1 cellular context compared by ENCODE assay signal in the genomic region with DNA sequence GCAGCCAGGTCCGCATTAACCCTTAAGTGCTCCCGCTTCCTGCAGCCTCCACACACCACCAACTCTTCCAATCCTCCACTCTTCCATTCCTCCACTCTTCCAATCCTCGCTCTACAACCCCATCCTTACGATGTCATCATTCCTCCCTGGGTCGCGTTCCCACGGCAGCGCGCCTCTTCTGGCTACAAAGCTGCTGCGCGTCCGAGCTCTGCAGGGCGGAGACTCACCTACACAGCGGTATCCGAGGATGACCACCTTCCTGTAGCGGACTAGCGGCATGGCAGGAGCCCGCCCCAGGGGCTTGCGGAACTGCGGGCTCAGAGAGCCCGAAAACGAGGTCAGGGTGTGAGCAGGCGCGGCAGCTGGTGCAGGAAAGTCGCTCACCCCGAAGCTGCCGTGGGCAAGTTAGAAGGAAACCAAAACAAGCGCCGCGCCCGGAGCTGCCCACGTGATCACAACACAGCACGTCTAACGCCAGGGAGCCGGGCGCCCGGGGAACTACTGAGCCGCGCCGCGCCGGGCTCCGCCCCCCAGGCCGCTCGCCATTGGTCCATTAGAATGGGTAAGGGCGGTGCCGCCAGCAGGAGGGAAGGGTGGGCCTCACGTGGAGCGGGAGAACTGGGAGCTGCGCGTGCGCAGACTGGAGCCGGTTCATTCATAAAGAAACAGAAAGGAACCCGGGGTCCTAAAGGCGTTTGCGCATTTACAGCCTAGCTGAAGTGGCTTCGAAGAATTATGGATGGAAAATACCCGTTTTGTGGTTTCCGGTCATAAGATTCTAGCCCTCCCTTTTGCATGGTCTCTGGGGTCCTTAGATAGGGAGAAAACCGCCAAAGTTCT.
TF ChIP-seq lines count a peak whose summit lies in the region.

A gene with protein sequence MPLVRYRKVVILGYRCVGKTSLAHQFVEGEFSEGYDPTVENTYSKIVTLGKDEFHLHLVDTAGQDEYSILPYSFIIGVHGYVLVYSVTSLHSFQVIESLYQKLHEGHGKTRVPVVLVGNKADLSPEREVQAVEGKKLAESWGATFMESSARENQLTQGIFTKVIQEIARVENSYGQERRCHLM (minus strand): TSS at position 473 of the 840 bp plus-strand sequence. CDS start 194 bp downstream, at position 279.

TF ChIP-seq in HepG2, 621 proteins besides CTCF, POLR2A, EP300 and RAD21 (continued from another document and continues in another):
- TF ChIP-seq, protein P1, sequence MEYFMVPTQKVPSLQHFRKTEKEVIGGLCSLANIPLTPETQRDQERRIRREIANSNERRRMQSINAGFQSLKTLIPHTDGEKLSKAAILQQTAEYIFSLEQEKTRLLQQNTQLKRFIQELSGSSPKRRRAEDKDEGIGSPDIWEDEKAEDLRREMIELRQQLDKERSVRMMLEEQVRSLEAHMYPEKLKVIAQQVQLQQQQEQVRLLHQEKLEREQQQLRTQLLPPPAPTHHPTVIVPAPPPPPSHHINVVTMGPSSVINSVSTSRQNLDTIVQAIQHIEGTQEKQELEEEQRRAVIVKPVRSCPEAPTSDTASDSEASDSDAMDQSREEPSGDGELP (IDR thresholded peaks at IDR 0.05; ENCODE audit: borderline replicate concordance, low read depth) = peak; percentile 51; the same call in 1 of the 2 replicates
- no peak for TF ChIP-seq ZNF577 (CRISPR knock-in tag; IDR thresholded peaks at IDR 0.05; ENCODE audit: borderline replicate concordance, low read depth)
- TF ChIP-seq FOXK2 (IDR thresholded peaks at IDR 0.05) = peak; percentile 81; the same call in 1 of the 2 replicates
- TF ChIP-seq KLF15 (CRISPR knock-in tag; IDR thresholded peaks at IDR 0.05; ENCODE audit: borderline replicate concordance) = no peak; the same call in 1 of the 2 replicates
- 0 out of 2 replicates have a peak, but pooled peaks have one; percentile 15 for TF ChIP-seq ZBTB38 (CRISPR knock-in tag; IDR thresholded peaks at IDR 0.05)
- TF ChIP-seq, protein P2, sequence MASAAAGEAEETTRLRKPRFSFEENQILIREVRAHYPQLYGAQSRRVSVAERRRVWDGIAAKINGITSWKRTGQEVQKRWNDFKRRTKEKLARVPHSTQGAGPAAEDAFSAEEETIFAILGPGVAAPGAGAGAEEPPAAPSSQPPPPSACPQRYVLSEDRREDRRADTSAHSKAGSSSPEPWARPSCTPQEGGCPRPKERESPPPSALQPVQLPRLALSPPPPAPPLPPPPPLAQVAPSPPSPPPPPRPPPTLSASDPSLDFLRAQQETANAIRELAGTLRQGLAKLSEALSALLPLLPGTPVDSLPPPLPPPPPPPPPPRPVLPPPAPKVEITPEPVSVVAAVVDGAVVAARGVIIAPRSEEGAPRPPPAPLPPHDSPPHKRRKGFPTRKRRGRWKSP (CRISPR knock-in tag; IDR thresholded peaks at IDR 0.05) = peak; percentile 94
- no peak for TF ChIP-seq ZNF556 (CRISPR knock-in tag; IDR thresholded peaks at IDR 0.05; ENCODE audit: borderline replicate concordance)
- peak; percentile 79 for TF ChIP-seq ZSCAN20 (CRISPR knock-in tag; IDR thresholded peaks at IDR 0.05; ENCODE audit: borderline replicate concordance)
- TF ChIP-seq, protein P3, sequence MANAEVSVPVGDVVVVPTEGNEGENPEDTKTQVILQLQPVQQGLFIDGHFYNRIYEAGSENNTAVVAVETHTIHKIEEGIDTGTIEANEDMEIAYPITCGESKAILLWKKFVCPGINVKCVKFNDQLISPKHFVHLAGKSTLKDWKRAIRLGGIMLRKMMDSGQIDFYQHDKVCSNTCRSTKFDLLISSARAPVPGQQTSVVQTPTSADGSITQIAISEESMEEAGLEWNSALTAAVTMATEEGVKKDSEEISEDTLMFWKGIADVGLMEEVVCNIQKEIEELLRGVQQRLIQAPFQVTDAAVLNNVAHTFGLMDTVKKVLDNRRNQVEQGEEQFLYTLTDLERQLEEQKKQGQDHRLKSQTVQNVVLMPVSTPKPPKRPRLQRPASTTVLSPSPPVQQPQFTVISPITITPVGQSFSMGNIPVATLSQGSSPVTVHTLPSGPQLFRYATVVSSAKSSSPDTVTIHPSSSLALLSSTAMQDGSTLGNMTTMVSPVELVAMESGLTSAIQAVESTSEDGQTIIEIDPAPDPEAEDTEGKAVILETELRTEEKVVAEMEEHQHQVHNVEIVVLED (CRISPR knock-in tag; IDR thresholded peaks at IDR 0.05; ENCODE audit: borderline replicate concordance) = peak; percentile 82; the same call in 1 of the 2 replicates
- no peak for TF ChIP-seq ZNF343 (CRISPR knock-in tag; IDR thresholded peaks at IDR 0.05)
- TF ChIP-seq ZNF629 (CRISPR knock-in tag; conservative IDR thresholded peaks at IDR 0.05) = no peak
- peak; percentile 88 for TF ChIP-seq RAD51 (IDR thresholded peaks at IDR 0.05; ENCODE audit: borderline replicate concordance)
- TF ChIP-seq ZNF564 (CRISPR knock-in tag; IDR thresholded peaks at IDR 0.05) = peak; percentile 62; the same call in 1 of the 2 replicates
- TF ChIP-seq ARHGAP35 (CRISPR knock-in tag; IDR thresholded peaks at IDR 0.05; ENCODE audit: borderline replicate concordance) = peak; percentile 28; the same call in 1 of the 2 replicates
- no peak; the same call in 1 of the 2 replicates for TF ChIP-seq CREB1 (IDR thresholded peaks at IDR 0.05)
- TF ChIP-seq CREB1 (CRISPR knock-in tag; IDR thresholded peaks at IDR 0.05) = peak; percentile 53
- TF ChIP-seq, protein P4, sequence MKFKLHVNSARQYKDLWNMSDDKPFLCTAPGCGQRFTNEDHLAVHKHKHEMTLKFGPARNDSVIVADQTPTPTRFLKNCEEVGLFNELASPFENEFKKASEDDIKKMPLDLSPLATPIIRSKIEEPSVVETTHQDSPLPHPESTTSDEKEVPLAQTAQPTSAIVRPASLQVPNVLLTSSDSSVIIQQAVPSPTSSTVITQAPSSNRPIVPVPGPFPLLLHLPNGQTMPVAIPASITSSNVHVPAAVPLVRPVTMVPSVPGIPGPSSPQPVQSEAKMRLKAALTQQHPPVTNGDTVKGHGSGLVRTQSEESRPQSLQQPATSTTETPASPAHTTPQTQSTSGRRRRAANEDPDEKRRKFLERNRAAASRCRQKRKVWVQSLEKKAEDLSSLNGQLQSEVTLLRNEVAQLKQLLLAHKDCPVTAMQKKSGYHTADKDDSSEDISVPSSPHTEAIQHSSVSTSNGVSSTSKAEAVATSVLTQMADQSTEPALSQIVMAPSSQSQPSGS (CRISPR knock-in tag; IDR thresholded peaks at IDR 0.05) = peak; percentile 40; the same call in 1 of the 2 replicates
- TF ChIP-seq DPF2 (CRISPR knock-in tag; IDR thresholded peaks at IDR 0.05; ENCODE audit: borderline replicate concordance, low read depth) = no peak
- peak; percentile 70 for TF ChIP-seq SIN3A (IDR thresholded peaks at IDR 0.05; ENCODE audit: borderline replicate concordance, low read depth, low read length)
- no peak for TF ChIP-seq ZNF234 (CRISPR knock-in tag; conservative IDR thresholded peaks at IDR 0.05)
- peak; percentile 89 for TF ChIP-seq ATF7-NPFF (CRISPR knock-in tag; IDR thresholded peaks at IDR 0.05; ENCODE audit: low read depth)
- TF ChIP-seq ZNF777 (CRISPR knock-in tag; IDR thresholded peaks at IDR 0.05) = peak; percentile 74
- TF ChIP-seq MAZ (IDR thresholded peaks at IDR 0.05; ENCODE audit: borderline replicate concordance, low read depth, low read length) = peak; percentile 40; the same call in 1 of the 2 replicates
- peak; percentile 10; the same call in 1 of the 2 replicates for TF ChIP-seq MAZ (CRISPR knock-in tag; IDR thresholded peaks at IDR 0.05; ENCODE audit: low read depth)
- TF ChIP-seq ZNF749 (CRISPR knock-in tag; IDR thresholded peaks at IDR 0.05; ENCODE audit: borderline replicate concordance) = peak; percentile 78; the same call in 1 of the 2 replicates
- TF ChIP-seq, protein P5, sequence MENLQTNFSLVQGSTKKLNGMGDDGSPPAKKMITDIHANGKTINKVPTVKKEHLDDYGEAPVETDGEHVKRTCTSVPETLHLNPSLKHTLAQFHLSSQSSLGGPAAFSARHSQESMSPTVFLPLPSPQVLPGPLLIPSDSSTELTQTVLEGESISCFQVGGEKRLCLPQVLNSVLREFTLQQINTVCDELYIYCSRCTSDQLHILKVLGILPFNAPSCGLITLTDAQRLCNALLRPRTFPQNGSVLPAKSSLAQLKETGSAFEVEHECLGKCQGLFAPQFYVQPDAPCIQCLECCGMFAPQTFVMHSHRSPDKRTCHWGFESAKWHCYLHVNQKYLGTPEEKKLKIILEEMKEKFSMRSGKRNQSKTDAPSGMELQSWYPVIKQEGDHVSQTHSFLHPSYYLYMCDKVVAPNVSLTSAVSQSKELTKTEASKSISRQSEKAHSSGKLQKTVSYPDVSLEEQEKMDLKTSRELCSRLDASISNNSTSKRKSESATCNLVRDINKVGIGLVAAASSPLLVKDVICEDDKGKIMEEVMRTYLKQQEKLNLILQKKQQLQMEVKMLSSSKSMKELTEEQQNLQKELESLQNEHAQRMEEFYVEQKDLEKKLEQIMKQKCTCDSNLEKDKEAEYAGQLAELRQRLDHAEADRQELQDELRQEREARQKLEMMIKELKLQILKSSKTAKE (CRISPR knock-in tag; IDR thresholded peaks at IDR 0.05; ENCODE audit: borderline replicate concordance) = no peak
- no peak for TF ChIP-seq ATRX (CRISPR knock-in tag; IDR thresholded peaks at IDR 0.05; ENCODE audit: borderline replicate concordance)
- no peak for TF ChIP-seq ZNF382 (CRISPR knock-in tag; IDR thresholded peaks at IDR 0.05; ENCODE audit: borderline replicate concordance)
- TF ChIP-seq PHF21A (CRISPR knock-in tag; IDR thresholded peaks at IDR 0.05) = peak; percentile 77
- TF ChIP-seq ZNF160 (CRISPR knock-in tag; IDR thresholded peaks at IDR 0.05) = 0 out of 2 replicates have a peak, but pooled peaks have one; percentile 27
- TF ChIP-seq AHR (CRISPR knock-in tag; IDR thresholded peaks at IDR 0.05) = peak; percentile 32; the same call in 1 of the 2 replicates
- TF ChIP-seq, protein P6, sequence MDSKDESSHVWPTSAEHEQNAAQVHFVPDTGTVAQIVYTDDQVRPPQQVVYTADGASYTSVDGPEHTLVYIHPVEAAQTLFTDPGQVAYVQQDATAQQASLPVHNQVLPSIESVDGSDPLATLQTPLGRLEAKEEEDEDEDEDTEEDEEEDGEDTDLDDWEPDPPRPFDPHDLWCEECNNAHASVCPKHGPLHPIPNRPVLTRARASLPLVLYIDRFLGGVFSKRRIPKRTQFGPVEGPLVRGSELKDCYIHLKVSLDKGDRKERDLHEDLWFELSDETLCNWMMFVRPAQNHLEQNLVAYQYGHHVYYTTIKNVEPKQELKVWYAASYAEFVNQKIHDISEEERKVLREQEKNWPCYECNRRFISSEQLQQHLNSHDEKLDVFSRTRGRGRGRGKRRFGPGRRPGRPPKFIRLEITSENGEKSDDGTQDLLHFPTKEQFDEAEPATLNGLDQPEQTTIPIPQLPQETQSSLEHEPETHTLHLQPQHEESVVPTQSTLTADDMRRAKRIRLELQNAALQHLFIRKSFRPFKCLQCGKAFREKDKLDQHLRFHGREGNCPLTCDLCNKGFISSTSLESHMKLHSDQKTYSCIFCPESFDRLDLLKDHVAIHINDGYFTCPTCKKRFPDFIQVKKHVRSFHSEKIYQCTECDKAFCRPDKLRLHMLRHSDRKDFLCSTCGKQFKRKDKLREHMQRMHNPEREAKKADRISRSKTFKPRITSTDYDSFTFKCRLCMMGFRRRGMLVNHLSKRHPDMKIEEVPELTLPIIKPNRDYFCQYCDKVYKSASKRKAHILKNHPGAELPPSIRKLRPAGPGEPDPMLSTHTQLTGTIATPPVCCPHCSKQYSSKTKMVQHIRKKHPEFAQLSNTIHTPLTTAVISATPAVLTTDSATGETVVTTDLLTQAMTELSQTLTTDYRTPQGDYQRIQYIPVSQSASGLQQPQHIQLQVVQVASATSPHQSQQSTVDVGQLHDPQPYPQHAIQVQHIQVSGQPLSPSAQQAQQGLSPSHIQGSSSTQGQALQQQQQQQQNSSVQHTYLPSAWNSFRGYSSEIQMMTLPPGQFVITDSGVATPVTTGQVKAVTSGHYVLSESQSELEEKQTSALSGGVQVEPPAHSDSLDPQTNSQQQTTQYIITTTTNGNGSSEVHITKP (CRISPR knock-in tag; IDR thresholded peaks at IDR 0.05; ENCODE audit: low read depth) = no peak
- TF ChIP-seq FOXM1 (CRISPR knock-in tag; IDR thresholded peaks at IDR 0.05) = 0 out of 2 replicates have a peak, but pooled peaks have one; percentile 17
- TF ChIP-seq NRL (CRISPR knock-in tag; IDR thresholded peaks at IDR 0.05; ENCODE audit: borderline replicate concordance) = peak; percentile 85; the same call in 1 of the 2 replicates
- peak; percentile 61 for TF ChIP-seq SALL1 (CRISPR knock-in tag; IDR thresholded peaks at IDR 0.05)
- peak; percentile 89 for TF ChIP-seq ARNT2 (CRISPR knock-in tag; IDR thresholded peaks at IDR 0.05; ENCODE audit: low read depth)
- 0 out of 2 replicates have a peak, but pooled peaks have one; percentile 45 for TF ChIP-seq ZNF510 (CRISPR knock-in tag; IDR thresholded peaks at IDR 0.05; ENCODE audit: low read depth)
- TF ChIP-seq ZNF891 (CRISPR knock-in tag; IDR thresholded peaks at IDR 0.05) = peak; percentile 95; the same call in 1 of the 2 replicates
- peak; percentile 12; the same call in 1 of the 2 replicates for TF ChIP-seq JUNB (CRISPR knock-in tag; IDR thresholded peaks at IDR 0.05; ENCODE audit: borderline replicate concordance)
- TF ChIP-seq SNAPC2 (CRISPR knock-in tag; IDR thresholded peaks at IDR 0.05) = peak; percentile 82; the same call in 1 of the 2 replicates
- no peak for TF ChIP-seq JUND (CRISPR knock-in tag; IDR thresholded peaks at IDR 0.05)
- no peak for TF ChIP-seq EEA1 (CRISPR knock-in tag; IDR thresholded peaks at IDR 0.05; ENCODE audit: borderline replicate concordance)
- TF ChIP-seq, protein P7, sequence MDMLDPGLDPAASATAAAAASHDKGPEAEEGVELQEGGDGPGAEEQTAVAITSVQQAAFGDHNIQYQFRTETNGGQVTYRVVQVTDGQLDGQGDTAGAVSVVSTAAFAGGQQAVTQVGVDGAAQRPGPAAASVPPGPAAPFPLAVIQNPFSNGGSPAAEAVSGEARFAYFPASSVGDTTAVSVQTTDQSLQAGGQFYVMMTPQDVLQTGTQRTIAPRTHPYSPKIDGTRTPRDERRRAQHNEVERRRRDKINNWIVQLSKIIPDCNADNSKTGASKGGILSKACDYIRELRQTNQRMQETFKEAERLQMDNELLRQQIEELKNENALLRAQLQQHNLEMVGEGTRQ (IDR thresholded peaks at IDR 0.05; ENCODE audit: low read depth, low read length) = peak; percentile 88
- TF ChIP-seq, protein P7 (CRISPR knock-in tag; IDR thresholded peaks at IDR 0.05; ENCODE audit: borderline replicate concordance) = peak; percentile 98; the same call in 1 of the 2 replicates
- 0 out of 2 replicates have a peak, but pooled peaks have one; percentile 29 for TF ChIP-seq HOXD1 (CRISPR knock-in tag; IDR thresholded peaks at IDR 0.05)
- TF ChIP-seq ZNF766 (CRISPR knock-in tag; IDR thresholded peaks at IDR 0.05; ENCODE audit: borderline replicate concordance) = 0 out of 2 replicates have a peak, but pooled peaks have one; percentile 63
- TF ChIP-seq ZNF451 (CRISPR knock-in tag; IDR thresholded peaks at IDR 0.05) = peak; percentile 50
- TF ChIP-seq ZMYM2 (CRISPR knock-in tag; IDR thresholded peaks at IDR 0.05) = peak; percentile 15; the same call in 1 of the 2 replicates
- peak; percentile 75 for TF ChIP-seq ZSCAN9 (CRISPR knock-in tag; IDR thresholded peaks at IDR 0.05; ENCODE audit: borderline replicate concordance)
- no peak for TF ChIP-seq PHB2 (IDR thresholded peaks at IDR 0.05; ENCODE audit: partially characterized antibody)
- peak; percentile 60; the same call in 1 of the 2 replicates for TF ChIP-seq RBFOX2 (IDR thresholded peaks at IDR 0.05; ENCODE audit: low read depth, low read length)
- peak; percentile 49 for TF ChIP-seq RBM39 (IDR thresholded peaks at IDR 0.05; ENCODE audit: low read depth, low read length, poor library complexity, severe bottlenecking)
